ENCODE assay signal across 2 cellular contexts in the genomic region with DNA sequence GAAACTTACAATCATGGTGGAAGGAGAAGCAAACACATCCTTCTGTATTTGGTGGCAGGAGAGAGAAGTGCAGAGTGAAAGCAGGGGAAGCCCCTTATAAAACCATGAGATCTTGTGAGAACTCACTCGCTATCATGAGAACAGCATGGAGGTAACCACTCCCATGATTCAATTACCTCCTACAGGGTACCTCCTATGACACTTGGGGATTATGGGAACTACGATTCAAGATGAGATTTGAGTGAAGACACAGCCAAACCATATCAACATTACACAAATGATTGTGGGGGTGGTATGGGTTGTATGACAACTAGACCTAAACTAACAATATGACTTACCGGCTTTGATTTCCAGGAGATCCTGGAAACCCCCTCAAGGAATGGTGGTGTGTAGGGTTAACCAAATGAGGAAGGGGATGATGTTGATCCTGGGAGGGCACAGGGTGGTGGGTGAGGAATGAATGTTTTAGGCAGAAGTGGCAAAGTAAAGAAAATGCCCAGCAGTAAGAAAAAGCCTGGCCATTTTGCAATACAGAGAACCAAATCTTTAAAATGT.
TF ChIP-seq lines count a peak whose summit lies in the region.

No MANE protein-coding gene starts in this region.

TF ChIP-seq in IMR-90, 13 proteins besides CTCF, POLR2A, EP300 and RAD21:
- TF ChIP-seq MAFK (IDR thresholded peaks at IDR 0.05; ENCODE audit: low read depth, low read length) (no peak), CHD1 (IDR thresholded peaks at IDR 0.05; ENCODE audit: low read depth, low read length) (no peak), BHLHE40 (IDR thresholded peaks at IDR 0.05; ENCODE audit: low read depth, low read length) (no peak), NFE2L2 (IDR thresholded peaks at IDR 0.05; ENCODE audit: low read depth, low read length) (no peak), USF2 (IDR thresholded peaks at IDR 0.05; ENCODE audit: low read depth, low read length) (no peak), RFX5 (IDR thresholded peaks at IDR 0.05; ENCODE audit: low read depth, low read length) (no peak), SMC3 (IDR thresholded peaks at IDR 0.05; ENCODE audit: low read depth, low read length) (no peak), CEBPB (IDR thresholded peaks at IDR 0.05; ENCODE audit: low read depth, low read length) (no peak), RCOR1 (IDR thresholded peaks at IDR 0.05; ENCODE audit: insufficient replicate concordance, low read length) (no peak), MXI1 (IDR thresholded peaks at IDR 0.05; ENCODE audit: borderline replicate concordance, low read depth, low read length) (no peak), FOS (IDR thresholded peaks at IDR 0.05; ENCODE audit: low read depth, low read length) (no peak), MAZ (IDR thresholded peaks at IDR 0.05; ENCODE audit: borderline replicate concordance, low read depth, low read length) (no peak)
- TF ChIP-seq, protein P1, sequence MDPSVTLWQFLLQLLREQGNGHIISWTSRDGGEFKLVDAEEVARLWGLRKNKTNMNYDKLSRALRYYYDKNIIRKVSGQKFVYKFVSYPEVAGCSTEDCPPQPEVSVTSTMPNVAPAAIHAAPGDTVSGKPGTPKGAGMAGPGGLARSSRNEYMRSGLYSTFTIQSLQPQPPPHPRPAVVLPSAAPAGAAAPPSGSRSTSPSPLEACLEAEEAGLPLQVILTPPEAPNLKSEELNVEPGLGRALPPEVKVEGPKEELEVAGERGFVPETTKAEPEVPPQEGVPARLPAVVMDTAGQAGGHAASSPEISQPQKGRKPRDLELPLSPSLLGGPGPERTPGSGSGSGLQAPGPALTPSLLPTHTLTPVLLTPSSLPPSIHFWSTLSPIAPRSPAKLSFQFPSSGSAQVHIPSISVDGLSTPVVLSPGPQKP (IDR thresholded peaks at IDR 0.05; ENCODE audit: borderline replicate concordance, low read depth, low read length) = no peak

TF ChIP-seq in GM12878, 131 proteins besides CTCF, POLR2A, EP300 and RAD21:
- TF ChIP-seq CUX1 (IDR thresholded peaks at IDR 0.05; ENCODE audit: insufficient replicate concordance, low read depth, low read length) = no peak
- no peak for TF ChIP-seq CEBPB (IDR thresholded peaks at IDR 0.05; ENCODE audit: borderline replicate concordance in 1 of 2, low read depth in 2 of 2, low read length in 2 of 2)
- no peak for TF ChIP-seq TCF12 (IDR thresholded peaks at IDR 0.05; ENCODE audit: low read depth, low read length)
- no peak for TF ChIP-seq ASH2L (IDR thresholded peaks at IDR 0.05; ENCODE audit: borderline replicate concordance, low read depth)
- no peak for TF ChIP-seq IKZF2 (IDR thresholded peaks at IDR 0.05)
- no peak for TF ChIP-seq ZNF384 (IDR thresholded peaks at IDR 0.05; ENCODE audit: borderline replicate concordance, low read depth, low read length)
- no peak for TF ChIP-seq HDAC6 (IDR thresholded peaks at IDR 0.05; ENCODE audit: unreplicated experiment)
- no peak for TF ChIP-seq ZBTB4 (CRISPR knock-in tag; IDR thresholded peaks at IDR 0.05)
- TF ChIP-seq SIX5 (IDR thresholded peaks at IDR 0.05; ENCODE audit: low read depth, low read length, severe bottlenecking) = no peak
